In the genomic region with DNA sequence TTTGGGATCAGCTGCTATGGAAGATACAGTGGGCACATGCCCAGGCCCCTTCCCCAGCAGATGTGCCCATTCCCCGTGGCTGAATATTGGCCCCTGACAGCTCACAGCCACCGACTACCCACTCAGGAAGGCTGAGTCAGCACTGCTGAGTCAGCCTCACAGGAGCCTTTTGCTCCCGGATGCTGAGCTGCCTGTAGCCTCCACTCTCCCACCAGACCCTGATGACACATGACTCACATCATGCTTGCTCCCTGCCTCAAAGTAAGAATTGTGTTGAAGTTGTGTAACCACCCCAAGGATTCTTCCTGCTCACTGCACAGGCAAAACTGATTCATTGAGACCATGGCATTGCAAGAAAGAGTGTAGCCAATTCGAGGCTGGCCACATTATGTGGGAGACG, we compare ENCODE assay signal across 13 cellular contexts.
A peak's percentile ranks its signal among the peaks of the same experiment; 100 is the strongest.
DNase-seq lines count a peak whose midpoint lies in the region; ATAC-seq and TF ChIP-seq lines count a peak whose summit lies in the region.
"Had no signal": no experiment of that assay in that cellular context is flagged by ENCODE, and none has a peak within 500 bp of the region (broad histone marks: within the 10 kb centered on the region; RNA-seq: fewer than 3 reads in every experiment).

No MANE protein-coding gene starts in this region.

- no peak overlapping the region for H3K4me3 Mint-ChIP-seq in activated naive CD8-positive, alpha-beta T cell treated with anti-CD3 and anti-CD28 coated beads, Interleukin-2, amount 50 U/mL, for 24 hours
- no peak overlapping the region for H3K4me3 Mint-ChIP-seq in activated naive CD8-positive, alpha-beta T cell treated with anti-CD3 and anti-CD28 coated beads for 36 hours
- no peak overlapping the region for H3K4me3 Mint-ChIP-seq in H9
- H3K4me3 Mint-ChIP-seq: CD4-positive, CD25-positive, alpha-beta regulatory T cell; stimulated activated naive CD8-positive, alpha-beta T cell treated with anti-CD3 and anti-CD28 coated beads, Interleukin-15, Interleukin-2, amounts not matched to agents 100 ng/mL and 50 ng/mL, for 24 hours had no signal

- H3K79me2 ChIP-seq in H9 (ENCODE audit: insufficient read depth, low read length), result no peaks in the 10 kb centered on the region

- H3K14ac ChIP-seq in H9 (ENCODE audit: insufficient read depth, low read length), result no peak overlapping the region

- H3K4me1 ChIP-seq in H9 (ENCODE audit: insufficient read depth, low read length), result peaks cover 9% of the 10 kb centered on the region

- no peak overlapping the region for H2BK12ac ChIP-seq in H9 (ENCODE audit: insufficient read length, low read depth, low read length)

- H3K27ac ChIP-seq in H9 (ENCODE audit: insufficient read length, low read depth, low read length), result no peak overlapping the region

- H3K79me1 ChIP-seq in H9 (ENCODE audit: insufficient read depth, low read depth, low read length, poor library complexity, severe bottlenecking), result no peaks in the 10 kb centered on the region

- H3K27me3 ChIP-seq in H9 (ENCODE audit: insufficient read depth, low read length), result no peaks in the 10 kb centered on the region

- H2BK120ac ChIP-seq in H9 (ENCODE audit: low read depth, low read length, poor library complexity, severe bottlenecking), result no peak overlapping the region

- H3K27ac Mint-ChIP-seq in activated naive CD8-positive, alpha-beta T cell treated with anti-CD3 and anti-CD28 coated beads, Interleukin-2, amount 50 U/mL, for 24 hours, result no peak overlapping the region
- H3K27ac Mint-ChIP-seq in activated naive CD8-positive, alpha-beta T cell treated with anti-CD3 and anti-CD28 coated beads for 36 hours, result no peak overlapping the region
- H3K27ac Mint-ChIP-seq in H9, result peak overlapping the region in 1 of 3 experiments; percentile 41; a peak in 3 of 7 replicates
- H3K27ac Mint-ChIP-seq: CD4-positive, CD25-positive, alpha-beta regulatory T cell; stimulated activated naive CD8-positive, alpha-beta T cell treated with anti-CD3 and anti-CD28 coated beads, Interleukin-15, Interleukin-2, amounts not matched to agents 100 ng/mL and 50 ng/mL, for 24 hours had no signal

- no peak overlapping the region for H2BK5ac ChIP-seq in H9 (ENCODE audit: insufficient read length, low read length)

- H4K8ac ChIP-seq in H9 (replicated peaks; ENCODE audit: insufficient read length, low read depth, low read length), result no peak overlapping the region

- H3K9me3 ChIP-seq in H9 (ENCODE audit: control insufficient read depth, low read depth, low read length), result no peaks in the 10 kb centered on the region

- no peak overlapping the region for H3K18ac ChIP-seq in H9 (ENCODE audit: insufficient read length, low read depth, low read length)

- H3K27me3 Mint-ChIP-seq in activated naive CD8-positive, alpha-beta T cell treated with anti-CD3 and anti-CD28 coated beads, Interleukin-2, amount 50 U/mL, for 24 hours, result peaks cover 11% of the 10 kb centered on the region
- peaks cover 25% of the 10 kb centered on the region for H3K27me3 Mint-ChIP-seq in activated naive CD8-positive, alpha-beta T cell treated with anti-CD3 and anti-CD28 coated beads for 36 hours
- peaks cover 9% of the 10 kb centered on the region; the same call in 1 of the 2 replicates for H3K27me3 Mint-ChIP-seq in H9 (ENCODE audit: low read depth)

- H3T11ph ChIP-seq in H9 (ENCODE audit: low read length), result no peak overlapping the region

- no peak overlapping the region for H3K23ac ChIP-seq in H9 (ENCODE audit: insufficient read length, low read depth, low read length)

- H3K4me2 ChIP-seq in H9 (ENCODE audit: insufficient read depth, insufficient read length, low read length), result no peak overlapping the region

- no peaks in the 10 kb centered on the region for H3K36me3 Mint-ChIP-seq in activated naive CD8-positive, alpha-beta T cell treated with anti-CD3 and anti-CD28 coated beads, Interleukin-2, amount 50 U/mL, for 24 hours (ENCODE audit: low read depth)
- H3K36me3 Mint-ChIP-seq in activated naive CD8-positive, alpha-beta T cell treated with anti-CD3 and anti-CD28 coated beads for 36 hours, result no peaks in the 10 kb centered on the region
- H3K36me3 Mint-ChIP-seq in H9 (ENCODE audit: insufficient read depth in 1 of 3, low read depth in 3 of 3), result peaks cover 4 to 18% (median 8%) of the 10 kb centered on the region in 3 experiments; a peak in 6 of 7 replicates
- H3K36me3 Mint-ChIP-seq: CD4-positive, CD25-positive, alpha-beta regulatory T cell had no signal

- H3K9ac ChIP-seq in H9 (ENCODE audit: extremely low read depth, insufficient read length, low read length), result no peak overlapping the region

- no peak overlapping the region for H2BK15ac ChIP-seq in H9 (ENCODE audit: low read depth, low read length)

- no peak overlapping the region for H3K56ac ChIP-seq in H9 (ENCODE audit: insufficient read length, low read depth, low read length)

- no peak overlapping the region for H2AFZ ChIP-seq in H9 (ENCODE audit: low read length)

- H3K9me3 Mint-ChIP-seq in activated naive CD8-positive, alpha-beta T cell treated with anti-CD3 and anti-CD28 coated beads, Interleukin-2, amount 50 U/mL, for 24 hours, result peaks cover 3% of the 10 kb centered on the region
- H3K9me3 Mint-ChIP-seq in activated naive CD8-positive, alpha-beta T cell treated with anti-CD3 and anti-CD28 coated beads for 36 hours, result peaks cover 1% of the 10 kb centered on the region
- H3K9me3 Mint-ChIP-seq in H9, result peaks cover 9% of the 10 kb centered on the region in 2 experiments; a peak in 4 of 5 replicates

- H3K4me1 Mint-ChIP-seq in activated naive CD8-positive, alpha-beta T cell treated with anti-CD3 and anti-CD28 coated beads, Interleukin-2, amount 50 U/mL, for 24 hours, result peaks cover 5% of the 10 kb centered on the region
- H3K4me1 Mint-ChIP-seq in activated naive CD8-positive, alpha-beta T cell treated with anti-CD3 and anti-CD28 coated beads for 36 hours, result no peaks in the 10 kb centered on the region
- peaks cover 44 to 48% of the 10 kb centered on the region in 2 experiments for H3K4me1 Mint-ChIP-seq in H9
- H3K4me1 Mint-ChIP-seq: CD4-positive, CD25-positive, alpha-beta regulatory T cell had no signal

- no peak for DNase-seq in activated naive CD8-positive, alpha-beta T cell treated with anti-CD3 and anti-CD28 coated beads, Interleukin-2, amount 50 U/mL, for 24 hours
- DNase-seq in activated naive CD8-positive, alpha-beta T cell treated with anti-CD3 and anti-CD28 coated beads for 36 hours, result no peak
- DNase-seq in UCSD-AML1 (lab: John Stamatoyannopoulos, UW; ENCODE audit: unreplicated experiment), result peak; percentile 36
- peak; percentile 71 for DNase-seq in iris pigment epithelial cell (ENCODE audit: low read depth)
- DNase-seq in NCI-H1436 treated with DMSO at 0.1 percent for 48 hours (lab: John Stamatoyannopoulos, UW), result no peak
- DNase-seq in COR-L47 (lab: John Stamatoyannopoulos, UW), result no peak
- DNase-seq in H9, result no peak
- DNase-seq: CD4-positive, CD25-positive, alpha-beta regulatory T cell; NCI-H1694; retina; SHP77 treated with DMSO at 0.1 percent for 48 hours had no signal

- H2BK20ac ChIP-seq in H9 (ENCODE audit: low read depth, low read length, poor library complexity, severe bottlenecking), result no peak overlapping the region

- H4K5ac ChIP-seq in H9 (ENCODE audit: insufficient read length, low read depth, low read length), result no peak overlapping the region

- no peaks in the 10 kb centered on the region for H4K20me1 ChIP-seq in H9 (ENCODE audit: control insufficient read depth, insufficient read depth, insufficient read length)

- WGBS in H9 (ENCODE audit: extremely low coverage, insufficient read length, low lambda C conversion rate), result no CpG with 5 or more reads among the region's 5 CpGs

- peak; percentile 63 for ATAC-seq in activated naive CD8-positive, alpha-beta T cell treated with anti-CD3 and anti-CD28 coated beads, Interleukin-2, amount 50 U/mL, for 24 hours
- no peak for ATAC-seq in GM21526 (IDR thresholded peaks at IDR 0.05; ENCODE audit: low FRiP score, unreplicated experiment)

- H3K23me2 ChIP-seq in H9 (ENCODE audit: insufficient read length, low read depth, low read length, poor library complexity, severe bottlenecking), result no peaks in the 10 kb centered on the region

- no peak for TF ChIP-seq CTCF in H9 (conservative IDR thresholded peaks at IDR 0.05)

- H4K91ac ChIP-seq in H9 (ENCODE audit: insufficient read length, low read depth, low read length), result no peak overlapping the region

- H3K4ac ChIP-seq in H9 (ENCODE audit: low read depth, low read length), result no peak overlapping the region

- H2AK5ac ChIP-seq in H9 (ENCODE audit: insufficient read length, low read length), result no peak overlapping the region

Comparison
In these comparisons a context has a peak if more than half of its experiments do, and no peak if none do; other contexts are left out.
1. DNase-seq: peak in UCSD-AML1 (single experiment) and iris pigment epithelial cell (single experiment); none in activated naive CD8-positive, alpha-beta T cell treated with anti-CD3 and anti-CD28 coated beads, Interleukin-2, amount 50 U/mL, for 24 hours (single experiment), activated naive CD8-positive, alpha-beta T cell treated with anti-CD3 and anti-CD28 coated beads for 36 hours (single experiment), NCI-H1436 treated with DMSO at 0.1 percent for 48 hours (single experiment), COR-L47 (single experiment) and H9 (single experiment).